In genomic region chr20:23046431-23046830, GRCh38 we compare ENCODE assay signal across 22 cellular contexts. TPM values are rescaled to one million over a fixed set of nuclear protein-coding genes. Genes with fewer than 3 reads are reported as not detected.
A peak's percentile ranks its signal among the peaks of the same experiment; 100 is the strongest.
DNase-seq lines count a peak whose midpoint lies in the region; ATAC-seq and TF ChIP-seq lines count a peak whose summit lies in the region.
"Had no signal": no experiment of that assay in that cellular context is flagged by ENCODE, and none has a peak within 500 bp of the region (broad histone marks: within the 10 kb centered on the region; RNA-seq: fewer than 3 reads in every experiment).

No MANE protein-coding gene starts in this region.

- peak overlapping the region; percentile 52 to 63 for H3K4me3 ChIP-seq in right atrium auricular region
- peak overlapping the region; percentile 7 for H3K4me3 ChIP-seq in epithelial cell of esophagus (ENCODE audit: low read length)
- H3K4me3 ChIP-seq in neural cell (ENCODE audit: low read length), result peak overlapping the region; percentile 11
- H3K4me3 ChIP-seq in upper lobe of left lung, result peak overlapping the region in 3 of 4 donors; percentile 53 to 69 (median 57)

- no peaks in the 10 kb centered on the region for H3K9me3 ChIP-seq in right atrium auricular region
- H3K9me3 ChIP-seq in neural cell (ENCODE audit: low read length), result no peaks in the 10 kb centered on the region
- H3K9me3 ChIP-seq in upper lobe of left lung, result no peaks in the 10 kb centered on the region
- H3K9me3 ChIP-seq: adrenal gland, right lobe of liver had no signal

- H3K27ac ChIP-seq in right atrium auricular region, result no peak overlapping the region
- no peak overlapping the region for H3K27ac ChIP-seq in neural cell (ENCODE audit: low read length)
- peak overlapping the region in 3 of 4 donors; percentile 85 to 89 (median 88) for H3K27ac ChIP-seq in upper lobe of left lung
- H3K27ac ChIP-seq: adrenal gland, right lobe of liver had no signal

- TF ChIP-seq EP300 in neural cell (conservative IDR thresholded peaks at IDR 0.05; ENCODE audit: poor library complexity, severe bottlenecking), result peak; percentile 34
- no peak for TF ChIP-seq EP300 in upper lobe of left lung (IDR thresholded peaks at IDR 0.05)

- DNase-seq in right atrium auricular region (ENCODE audit: low spot score), result no peak
- no peak for DNase-seq in left ventricle myocardium superior
- DNase-seq in epithelial cell of esophagus (ENCODE audit: low read depth), result peak; percentile 39
- no peak for DNase-seq in upper lobe of left lung
- DNase-seq in amygdala (lab: John Stamatoyannopoulos, UW), result no peak
- DNase-seq in germinal center (ENCODE audit: low spot score), result no peak
- DNase-seq: activated CD4-positive, CD25-positive, alpha-beta regulatory T cell; MM.1S; NCI-H2107; right lobe of liver; stimulated activated CD4-positive, alpha-beta T cell treated with anti-CD3 and anti-CD28 coated beads, Interleukin-4, amount 100 ng/mL, for 4 hours; T-helper 17 cell had no signal

- H3K4me2 ChIP-seq in neural cell (ENCODE audit: low read length), result no peak overlapping the region

- H4K20me1 ChIP-seq in neural cell (ENCODE audit: insufficient read depth), result no peaks in the 10 kb centered on the region

- H3K4me1 ChIP-seq in right atrium auricular region (peaks cover 0 to 66% of the 10 kb centered on the region in 2 donors), upper lobe of left lung (peaks cover 34 to 54% (median 45%) of the 10 kb centered on the region in 4 donors)

- no peak overlapping the region for H3K9ac ChIP-seq in neural cell (ENCODE audit: low read length)

- intact Hi-C loops in left ventricle myocardium superior (cut with micrococcal nuclease), result no loop called here

- H3K36me3 ChIP-seq in right atrium auricular region, result no peaks in the 10 kb centered on the region
- H3K36me3 ChIP-seq in neural cell (ENCODE audit: insufficient read depth, low read length), result no peaks in the 10 kb centered on the region
- no peaks in the 10 kb centered on the region for H3K36me3 ChIP-seq in upper lobe of left lung
- H3K36me3 ChIP-seq: adrenal gland, right lobe of liver had no signal

- no peak for TF ChIP-seq RAD21 in neural cell (conservative IDR thresholded peaks at IDR 0.05)

- TF ChIP-seq CTCF in right atrium auricular region (IDR thresholded peaks at IDR 0.05), result no peak
- TF ChIP-seq CTCF in epithelial cell of esophagus (IDR thresholded peaks at IDR 0.05; ENCODE audit: insufficient read depth, low read depth, low read length, missing control alignments), result no peak
- TF ChIP-seq CTCF in neural cell (IDR thresholded peaks at IDR 0.05; ENCODE audit: poor library complexity, severe bottlenecking), result no peak
- no peak for TF ChIP-seq CTCF in upper lobe of left lung (IDR thresholded peaks at IDR 0.05)

- no peak for ATAC-seq in left ventricle myocardium superior
- no peak for ATAC-seq in upper lobe of left lung (ENCODE audit: low FRiP score in 2 of 2)
- no peak for ATAC-seq in HG03460 (IDR thresholded peaks at IDR 0.05; ENCODE audit: unreplicated experiment)
- ATAC-seq: activated T-helper 17 cell treated with anti-CD3 and anti-CD28 coated beads, Interleukin-2, amount 50 U/mL, for 72 hours; esophagus mucosa; right lobe of liver; T-helper 17 cell had no signal

- no peak for TF ChIP-seq POLR2A in upper lobe of left lung (IDR thresholded peaks at IDR 0.05)

- no peak overlapping the region for H2AFZ ChIP-seq in neural cell (ENCODE audit: low read depth, low read length)

- H3K27me3 ChIP-seq in right atrium auricular region, result peaks cover 0 to 11% of the 10 kb centered on the region in 2 donors
- peaks cover 93% of the 10 kb centered on the region for H3K27me3 ChIP-seq in neural cell (ENCODE audit: insufficient read depth, low read depth, low read length)
- H3K27me3 ChIP-seq in upper lobe of left lung, result peaks cover 0 to 2% (median 0%) of the 10 kb centered on the region in 4 donors

- no peaks in the 10 kb centered on the region for H3K9me2 ChIP-seq in neural cell (ENCODE audit: insufficient read depth, low read length)

- H3F3A ChIP-seq in neural cell (ENCODE audit: insufficient read depth, low read length, poor library complexity, severe bottlenecking), result no peaks in the 10 kb centered on the region

- no peaks in the 10 kb centered on the region for H3K79me2 ChIP-seq in neural cell (replicated peaks; ENCODE audit: insufficient read depth, low read length)

TF ChIP-seq in neural cell, 6 proteins besides CTCF, POLR2A, EP300 and RAD21:
- no peak for TF ChIP-seq MXI1 (conservative IDR thresholded peaks at IDR 0.05; ENCODE audit: poor library complexity, severe bottlenecking)
- no peak for TF ChIP-seq TAF1 (IDR thresholded peaks at IDR 0.05; ENCODE audit: low read depth)
- TF ChIP-seq POLR2AphosphoS5 (IDR thresholded peaks at IDR 0.05), result no peak
- TF ChIP-seq, protein P1, sequence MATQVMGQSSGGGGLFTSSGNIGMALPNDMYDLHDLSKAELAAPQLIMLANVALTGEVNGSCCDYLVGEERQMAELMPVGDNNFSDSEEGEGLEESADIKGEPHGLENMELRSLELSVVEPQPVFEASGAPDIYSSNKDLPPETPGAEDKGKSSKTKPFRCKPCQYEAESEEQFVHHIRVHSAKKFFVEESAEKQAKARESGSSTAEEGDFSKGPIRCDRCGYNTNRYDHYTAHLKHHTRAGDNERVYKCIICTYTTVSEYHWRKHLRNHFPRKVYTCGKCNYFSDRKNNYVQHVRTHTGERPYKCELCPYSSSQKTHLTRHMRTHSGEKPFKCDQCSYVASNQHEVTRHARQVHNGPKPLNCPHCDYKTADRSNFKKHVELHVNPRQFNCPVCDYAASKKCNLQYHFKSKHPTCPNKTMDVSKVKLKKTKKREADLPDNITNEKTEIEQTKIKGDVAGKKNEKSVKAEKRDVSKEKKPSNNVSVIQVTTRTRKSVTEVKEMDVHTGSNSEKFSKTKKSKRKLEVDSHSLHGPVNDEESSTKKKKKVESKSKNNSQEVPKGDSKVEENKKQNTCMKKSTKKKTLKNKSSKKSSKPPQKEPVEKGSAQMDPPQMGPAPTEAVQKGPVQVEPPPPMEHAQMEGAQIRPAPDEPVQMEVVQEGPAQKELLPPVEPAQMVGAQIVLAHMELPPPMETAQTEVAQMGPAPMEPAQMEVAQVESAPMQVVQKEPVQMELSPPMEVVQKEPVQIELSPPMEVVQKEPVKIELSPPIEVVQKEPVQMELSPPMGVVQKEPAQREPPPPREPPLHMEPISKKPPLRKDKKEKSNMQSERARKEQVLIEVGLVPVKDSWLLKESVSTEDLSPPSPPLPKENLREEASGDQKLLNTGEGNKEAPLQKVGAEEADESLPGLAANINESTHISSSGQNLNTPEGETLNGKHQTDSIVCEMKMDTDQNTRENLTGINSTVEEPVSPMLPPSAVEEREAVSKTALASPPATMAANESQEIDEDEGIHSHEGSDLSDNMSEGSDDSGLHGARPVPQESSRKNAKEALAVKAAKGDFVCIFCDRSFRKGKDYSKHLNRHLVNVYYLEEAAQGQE (IDR thresholded peaks at IDR 0.05; ENCODE audit: borderline replicate concordance), result no peak
- TF ChIP-seq EZH2 (IDR thresholded peaks at IDR 0.05; ENCODE audit: borderline replicate concordance, insufficient read depth, low read length, poor library complexity, severe bottlenecking), result no peak
- TF ChIP-seq SMC3 (conservative IDR thresholded peaks at IDR 0.05; ENCODE audit: poor library complexity), result no peak

RNA-seq across cellular contexts. Expression of gene THBD, which starts 3.0 kb away (rescaled TPM):
- total RNA-seq in right atrium auricular region (10 to 100 TPM; 37.0 to 96.7 TPM), left ventricle myocardium superior (13.1 TPM), upper lobe of left lung (100 to 1,000 TPM in 3 of 6 donors, 10 to 100 TPM in 3; 17.8 to 235 (median 88.1) TPM)
- polyA plus RNA-seq in neural cell, result not detected in 2 replicates
- not detected in 2 replicates for polyA minus RNA-seq in neural cell
- total RNA-seq: activated CD8-positive, alpha-beta memory T cell treated with anti-CD3 and anti-CD28 coated beads for 36 hours; G401 had no signal

RNA-seq across cellular contexts. Expression of gene SSTR4, which starts 11.3 kb away (rescaled TPM):
- total RNA-seq in right atrium auricular region (not detected), left ventricle myocardium superior (not detected), upper lobe of left lung (under 1 TPM in 1 of 6 donors, not detected in 5; 0.30 TPM)
- polyA plus RNA-seq in neural cell, result not detected in 2 replicates
- not detected in 2 replicates for polyA minus RNA-seq in neural cell
- total RNA-seq: activated CD8-positive, alpha-beta memory T cell treated with anti-CD3 and anti-CD28 coated beads for 36 hours; activated T-helper 17 cell treated with anti-CD3 and anti-CD28 coated beads, Interleukin-2, amount 50 U/mL, for 72 hours; adrenal gland; esophagus mucosa; G401; H4; liver; right lobe of liver; T-helper 17 cell had no signal
- polyA plus RNA-seq: adrenal gland, AG04450, liver had no signal

RNA-seq across cellular contexts. Expression of gene CD93, which starts 39.7 kb away (rescaled TPM):
- 10 to 100 TPM; 35.7 to 51.6 TPM for total RNA-seq in right atrium auricular region
- 41.0 TPM for total RNA-seq in left ventricle myocardium superior
- polyA plus RNA-seq in neural cell, result not detected in 2 replicates
- not detected in 2 replicates for polyA minus RNA-seq in neural cell
- total RNA-seq in upper lobe of left lung, result 100 to 1,000 TPM in 1 of 6 donors, 10 to 100 TPM in 5; 25.1 to 160 (median 68.8) TPM
- total RNA-seq: G401, H4 had no signal

Comparison
In these comparisons a context has a peak if more than half of its experiments do, and no peak if none do; other contexts are left out.
1. H3K27ac ChIP-seq: peak in upper lobe of left lung (3 of 4); none in right atrium auricular region (0 of 2) and neural cell (single experiment).
2. H3K4me3 ChIP-seq: peak in every context shown above with its lines; median percentile 58 in right atrium auricular region; 57 in upper lobe of left lung; 11 in neural cell; 7 in epithelial cell of esophagus.